ENCODE assay signal across 9 cellular contexts in genomic region chr6:26550250-26550993, GRCh38. TPM values are rescaled to one million over a fixed set of nuclear protein-coding genes. Genes with fewer than 3 reads are reported as not detected.
DNase-seq lines count a peak whose midpoint lies in the region; ATAC-seq and TF ChIP-seq lines count a peak whose summit lies in the region.
"Had no signal": no experiment of that assay in that cellular context is flagged by ENCODE, and none has a peak within 500 bp of the region (broad histone marks: within the 10 kb centered on the region; RNA-seq: fewer than 3 reads in every experiment).

No MANE protein-coding gene starts in this region.

- intact Hi-C loops in PC-3 (cut with micrococcal nuclease), result no loop called here
- intact Hi-C loops in left ventricle myocardium superior (cut with micrococcal nuclease), result no loop called here
- intact Hi-C loops in sciatic nerve (cut with DNase I), result no loop called here

- no peaks in the 10 kb centered on the region for H3K9me2 ChIP-seq in PC-3 (replicated peaks; ENCODE audit: low read length)

- peaks cover 3% of the 10 kb centered on the region; the same call in 1 of the 2 replicates for H3K36me3 ChIP-seq in PC-3 (ENCODE audit: low read depth, low read length)

- ATAC-seq in HG02642 (IDR thresholded peaks at IDR 0.05; ENCODE audit: poor library complexity, unreplicated experiment) (peak; percentile 37), PC-3 (no peak), left ventricle myocardium superior (peak; percentile 54), sciatic nerve (peak; percentile 35), GM21723 (IDR thresholded peaks at IDR 0.05; ENCODE audit: unreplicated experiment) (no peak)

- peak overlapping the region; percentile 64 for H3K4me3 ChIP-seq in PC-3 (ENCODE audit: low read length)

- H3K79me2 ChIP-seq in PC-3 (ENCODE audit: low read length), result no peaks in the 10 kb centered on the region

- CTCF ChIA-PET in PC-3 (lab: Charles Lee), result no interaction called here

- no peaks in the 10 kb centered on the region for H3F3A ChIP-seq in PC-3 (ENCODE audit: low read length, unreplicated experiment)

- H2AFZ ChIP-seq in PC-3 (ENCODE audit: low read length), result peak overlapping the region; percentile 80

- H3K9ac ChIP-seq in PC-3 (ENCODE audit: low read length), result no peak overlapping the region

- H3K27me3 ChIP-seq in PC-3 (ENCODE audit: low read length), result no peaks in the 10 kb centered on the region

- H3K27ac ChIP-seq in PC-3 (ENCODE audit: low read length), result no peak overlapping the region

- DNase-seq in COLO668 (lab: John Stamatoyannopoulos, UW; ENCODE audit: unreplicated experiment) (peak; percentile 71), PC-3 (peak; percentile 24), left ventricle myocardium superior (peak; percentile 80), sciatic nerve (ENCODE audit: low spot score) (peak; percentile 78), dedifferentiated amniotic fluid mesenchymal stem cell (ENCODE audit: extremely low spot score) (no peak)
- DNase-seq in activated naive CD4-positive, alpha-beta T cell treated with anti-CD3 and anti-CD28 coated beads, Interleukin-2, amount 50 U/mL, for 16 hours, result peak; percentile 62

- TF ChIP-seq CTCF in PC-3 (conservative IDR thresholded peaks at IDR 0.05; ENCODE audit: low read depth, low read length), result no peak

- H3K4me1 ChIP-seq in PC-3 (ENCODE audit: insufficient read depth, low read length), result peaks cover 15% of the 10 kb centered on the region

- H3K4me2 ChIP-seq in PC-3 (ENCODE audit: low read length), result peak overlapping the region; percentile 55

- no peaks in the 10 kb centered on the region for H3K9me3 ChIP-seq in PC-3 (ENCODE audit: low read length)

- H4K20me1 ChIP-seq in PC-3 (ENCODE audit: low read length), result no peaks in the 10 kb centered on the region

- POLR2A ChIA-PET in PC-3 (lab: Charles Lee; ENCODE audit: unreplicated experiment), result no interaction called here

- BruUV-seq in PC-3 (replicated peaks; lab: Mats Ljungman, UMichigan), result no TSS peak

RNA-seq across cellular contexts. Expression of gene HMGN4, which starts 12.3 kb away (rescaled TPM):
- total RNA-seq in PC-3 (2014; rRNA removed) (54.8 and 57.5 TPM in 2 replicates), left ventricle myocardium superior (25.3 TPM), sciatic nerve (40.3 TPM)

RNA-seq across cellular contexts. Expression of gene ABT1, which starts 46.3 kb away (rescaled TPM):
- total RNA-seq in PC-3 (2014; rRNA removed) (26.9 and 33.7 TPM in 2 replicates), left ventricle myocardium superior (9.0 TPM), sciatic nerve (10.3 TPM)

RNA-seq across cellular contexts. Expression of gene BTN1A1, which starts 50.3 kb away (rescaled TPM):
- not detected in 2 replicates for total RNA-seq in PC-3 (2014; rRNA removed)
- not detected for total RNA-seq in left ventricle myocardium superior
- not detected for total RNA-seq in sciatic nerve
- total RNA-seq: LHCN-M2 had no signal

Comparison
In these comparisons a context has a peak if more than half of its experiments do, and no peak if none do; other contexts are left out.
1. ATAC-seq: peak in HG02642 (single experiment), left ventricle myocardium superior (single experiment) and sciatic nerve (single experiment); none in PC-3 (single experiment) and GM21723 (single experiment).